8 cellular contexts compared by ENCODE assay signal in the genomic region with DNA sequence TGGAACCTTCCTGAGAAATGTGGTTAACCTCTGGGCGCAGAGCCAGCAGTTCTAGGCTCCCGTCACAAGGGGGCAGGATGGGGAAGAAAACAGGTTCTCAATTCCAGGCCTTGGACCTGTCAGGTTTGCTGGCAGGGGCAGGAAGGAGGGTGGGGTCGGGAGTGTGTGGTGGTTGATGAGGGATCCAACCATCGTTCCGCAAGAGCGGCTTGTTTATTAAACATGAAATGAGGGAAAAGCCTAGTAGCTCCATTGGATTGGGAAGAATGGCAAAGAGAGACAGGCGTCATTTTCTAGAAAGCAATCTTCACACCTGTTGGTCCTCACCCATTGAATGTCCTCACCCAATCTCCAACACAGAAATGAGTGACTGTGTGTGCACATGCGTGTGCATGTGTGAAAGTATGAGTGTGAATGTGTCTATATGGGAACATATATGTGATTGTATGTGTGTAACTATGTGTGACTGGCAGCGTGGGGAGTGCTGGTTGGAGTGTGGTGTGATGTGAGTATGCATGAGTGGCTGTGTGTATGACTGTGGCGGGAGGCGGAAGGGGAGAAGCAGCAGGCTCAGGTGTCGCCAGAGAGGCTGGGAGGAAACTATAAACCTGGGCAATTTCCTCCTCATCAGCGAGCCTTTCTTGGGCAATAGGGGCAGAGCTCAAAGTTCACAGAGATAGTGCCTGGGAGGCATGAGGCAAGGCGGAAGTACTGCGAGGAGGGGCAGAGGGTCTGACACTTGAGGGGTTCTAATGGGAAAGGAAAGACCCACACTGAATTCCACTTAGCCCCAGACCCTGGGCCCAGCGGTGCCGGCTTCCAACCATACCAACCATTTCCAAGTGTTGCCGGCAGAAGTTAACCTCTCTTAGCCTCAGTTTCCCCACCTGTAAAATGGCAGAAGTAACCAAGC. TPM values are rescaled to one million over a fixed set of nuclear protein-coding genes. Genes with fewer than 3 reads are reported as not detected.
DNase-seq lines count a peak whose midpoint lies in the region; ATAC-seq and TF ChIP-seq lines count a peak whose summit lies in the region.

No MANE protein-coding gene starts in this region.

- peak; percentile 90 for TF ChIP-seq CTCF in GM12874 (IDR thresholded peaks at IDR 0.05; ENCODE audit: insufficient read depth, low read depth, low read length)

- H3K27ac Mint-ChIP-seq in activated CD8-positive, alpha-beta T cell treated with anti-CD3 and anti-CD28 coated beads, Interleukin-2, amount 10 ng/mL, durations not matched to agents 7 days and 5 days: peak overlapping the region; percentile 1
- peak overlapping the region in 1 of 2 donors; percentile 54 for H3K27ac Mint-ChIP-seq in effector memory CD8-positive, alpha-beta T cell

- peaks cover 38% of the 10 kb centered on the region for H3K4me1 Mint-ChIP-seq in activated CD8-positive, alpha-beta T cell treated with anti-CD3 and anti-CD28 coated beads, Interleukin-2, amount 10 ng/mL, durations not matched to agents 7 days and 5 days (ENCODE audit: low read depth)
- peaks cover 13 to 14% of the 10 kb centered on the region in 2 donors for H3K4me1 Mint-ChIP-seq in effector memory CD8-positive, alpha-beta T cell (ENCODE audit: low read depth in 2 of 2)

- H3K27me3 Mint-ChIP-seq in activated CD8-positive, alpha-beta T cell treated with anti-CD3 and anti-CD28 coated beads, Interleukin-2, amount 10 ng/mL, durations not matched to agents 7 days and 5 days (ENCODE audit: low read depth): no peaks in the 10 kb centered on the region
- no peaks in the 10 kb centered on the region for H3K27me3 Mint-ChIP-seq in effector memory CD8-positive, alpha-beta T cell

- H3K4me3 Mint-ChIP-seq in activated CD8-positive, alpha-beta T cell treated with anti-CD3 and anti-CD28 coated beads, Interleukin-2, amount 10 ng/mL, durations not matched to agents 7 days and 5 days: no peak overlapping the region
- H3K4me3 Mint-ChIP-seq in effector memory CD8-positive, alpha-beta T cell: no peak overlapping the region

- H3K9me3 Mint-ChIP-seq in activated CD8-positive, alpha-beta T cell treated with anti-CD3 and anti-CD28 coated beads, Interleukin-2, amount 10 ng/mL, durations not matched to agents 7 days and 5 days (ENCODE audit: insufficient read depth): no peaks in the 10 kb centered on the region
- H3K9me3 Mint-ChIP-seq in effector memory CD8-positive, alpha-beta T cell: no peaks in the 10 kb centered on the region

- POLR2A ChIA-PET in activated CD8-positive, alpha-beta T cell treated with anti-CD3 and anti-CD28 coated beads, Interleukin-2, amount 10 ng/mL, durations not matched to agents 7 days and 5 days (lab: Charles Lee): interaction anchor here (0.5 to 0.6 kb wide), 2 partner anchors 75 to 159 kb away, joined by 3 to 5 read pairs; no protein-coding TSS in a partner anchor

- DNase-seq in HK-2 (ENCODE audit: unreplicated experiment) (peak; percentile 86), NCI-H82 (lab: John Stamatoyannopoulos, UW) (peak; percentile 82), mesenteric fat pad (ENCODE audit: low spot score) (peak; percentile 94)
- DNase-seq in activated CD8-positive, alpha-beta T cell treated with anti-CD3 and anti-CD28 coated beads, Interleukin-2, amount 10 ng/mL, durations not matched to agents 7 days and 5 days: peak; percentile 83
- DNase-seq in effector memory CD8-positive, alpha-beta T cell: peak; percentile 74 to 79 (median 76)
- peak; percentile 39 to 56 for DNase-seq in stimulated activated CD8-positive, alpha-beta memory T cell treated with anti-CD3 and anti-CD28 coated beads, Interleukin-2, amount 100 ng/mL, for 1 hour (ENCODE audit: low read depth in 2 of 2)

- ATAC-seq in activated CD8-positive, alpha-beta T cell treated with anti-CD3 and anti-CD28 coated beads, Interleukin-2, amount 10 ng/mL, durations not matched to agents 7 days and 5 days: peak; percentile 77
- peak; percentile 84 for ATAC-seq in effector memory CD8-positive, alpha-beta T cell (replicated peaks)
- ATAC-seq in HG02840 (IDR thresholded peaks at IDR 0.05; ENCODE audit: low FRiP score, unreplicated experiment): no peak

- CTCF ChIA-PET in activated CD8-positive, alpha-beta T cell treated with anti-CD3 and anti-CD28 coated beads, Interleukin-2, amount 10 ng/mL, durations not matched to agents 7 days and 5 days (lab: Charles Lee): interaction anchor here (0.6 to 4.5 kb wide), 28 partner anchors 8 to 463 kb away, joined by 3 to 58 read pairs (median 4); a partner anchor contains a TSS

- H3K36me3 Mint-ChIP-seq in activated CD8-positive, alpha-beta T cell treated with anti-CD3 and anti-CD28 coated beads, Interleukin-2, amount 10 ng/mL, durations not matched to agents 7 days and 5 days (ENCODE audit: low read depth): no peaks in the 10 kb centered on the region
- peaks cover 18% of the 10 kb centered on the region for H3K36me3 Mint-ChIP-seq in effector memory CD8-positive, alpha-beta T cell (ENCODE audit: insufficient read depth)

RNA-seq across cellular contexts. Expression of a gene that starts 29.6 kb away (rescaled TPM):
- 100 to 1,000 TPM; 482 to 509 TPM for total RNA-seq in activated CD8-positive, alpha-beta T cell treated with anti-CD3 and anti-CD28 coated beads, Interleukin-2, amount 10 ng/mL, durations not matched to agents 7 days and 5 days
- total RNA-seq in mesenteric fat pad: 214 TPM

RNA-seq across cellular contexts. Expression of a gene that starts 54.7 kb away (rescaled TPM):
- total RNA-seq in activated CD8-positive, alpha-beta T cell treated with anti-CD3 and anti-CD28 coated beads, Interleukin-2, amount 10 ng/mL, durations not matched to agents 7 days and 5 days: 10 to 100 TPM; 43.4 to 44.2 TPM
- total RNA-seq in mesenteric fat pad: 245 TPM
